ENCODE assay signal across 15 cellular contexts in the genomic region with DNA sequence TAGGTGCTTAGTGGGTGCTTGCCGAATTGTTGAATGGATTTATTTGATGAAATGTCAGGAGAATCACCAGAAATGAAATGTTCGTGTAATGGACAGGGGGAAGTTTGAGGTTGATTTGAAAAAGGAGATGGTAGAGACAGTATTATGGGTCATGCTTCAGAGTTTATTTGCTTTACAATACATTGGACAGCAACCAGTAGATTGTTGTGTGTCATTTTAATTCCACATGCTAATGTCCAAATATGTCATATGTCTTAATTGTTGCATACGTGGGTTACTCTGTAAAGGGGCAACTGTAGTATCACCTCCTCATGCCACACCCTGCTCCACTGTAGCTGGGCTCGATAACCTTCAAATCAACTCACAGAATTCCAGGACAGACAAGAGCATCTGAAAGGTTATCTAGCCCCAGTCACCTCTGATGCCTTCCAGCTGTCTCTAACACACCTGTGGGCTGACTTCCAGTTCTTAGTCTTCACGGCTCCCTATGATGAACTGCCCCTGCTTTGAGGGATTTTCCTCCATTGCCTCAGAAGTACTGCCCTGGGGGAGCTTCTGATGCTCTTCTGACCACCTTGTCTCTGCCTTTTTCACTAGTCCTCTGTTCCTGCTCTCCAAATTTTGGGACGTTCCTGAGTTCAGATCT. TPM values are rescaled to one million over a fixed set of nuclear protein-coding genes. Genes with fewer than 3 reads are reported as not detected.
A peak's percentile ranks its signal among the peaks of the same experiment; 100 is the strongest.
DNase-seq lines count a peak whose midpoint lies in the region; TF ChIP-seq lines count a peak whose summit lies in the region.
"Had no signal": no experiment of that assay in that cellular context is flagged by ENCODE, and none has a peak within 500 bp of the region (broad histone marks: within the 10 kb centered on the region; RNA-seq: fewer than 3 reads in every experiment).

No MANE protein-coding gene starts in this region.

- H3K27ac ChIP-seq in tibial artery, result no peak overlapping the region
- H3K27ac ChIP-seq: adrenal gland had no signal

- H3K27me3 ChIP-seq in tibial artery, result no peaks in the 10 kb centered on the region
- H3K27me3 ChIP-seq: adrenal gland, MG63 had no signal

- H3K27me3 Mint-ChIP-seq in activated CD4-positive, alpha-beta memory T cell treated with anti-CD3 and anti-CD28 coated beads, Interleukin-2, amount 10 ng/mL, durations not matched to agents 7 days and 5 days, result no peaks in the 10 kb centered on the region
- H3K27me3 Mint-ChIP-seq in chondrocyte (ENCODE audit: low read depth), result no peaks in the 10 kb centered on the region

- H3K27ac Mint-ChIP-seq in activated CD4-positive, alpha-beta memory T cell treated with anti-CD3 and anti-CD28 coated beads, Interleukin-2, amount 10 ng/mL, durations not matched to agents 7 days and 5 days, result peak overlapping the region; percentile 95
- H3K27ac Mint-ChIP-seq in chondrocyte (ENCODE audit: unreplicated experiment), result no peak overlapping the region
- H3K27ac Mint-ChIP-seq: nephron had no signal

- H3K36me3 Mint-ChIP-seq in activated CD4-positive, alpha-beta memory T cell treated with anti-CD3 and anti-CD28 coated beads, Interleukin-2, amount 10 ng/mL, durations not matched to agents 7 days and 5 days (ENCODE audit: low read depth), result peaks cover 24% of the 10 kb centered on the region
- peaks cover 3% of the 10 kb centered on the region for H3K36me3 Mint-ChIP-seq in chondrocyte (ENCODE audit: low read depth)

- POLR2A ChIA-PET in activated CD4-positive, alpha-beta memory T cell treated with anti-CD3 and anti-CD28 coated beads, Interleukin-2, amount 10 ng/mL, durations not matched to agents 7 days and 5 days (lab: Charles Lee), result interaction anchor here (0.7 to 2.7 kb wide), 7 partner anchors 17 to 160 kb away, joined by 3 to 31 read pairs (median 12); partner anchors contain the start of genes CD274 and PLGRKT

- no peaks in the 10 kb centered on the region for H3K9me3 ChIP-seq in tibial artery
- H3K9me3 ChIP-seq: adrenal gland, Caco-2, MG63 had no signal

- no peak for TF ChIP-seq CTCF in AG09309 (IDR thresholded peaks at IDR 0.05; ENCODE audit: control insufficient read depth, insufficient read depth, low read depth, low read length, missing control alignments)
- TF ChIP-seq CTCF in GM12874 (IDR thresholded peaks at IDR 0.05; ENCODE audit: insufficient read depth, low read depth, low read length), result peak; percentile 4; the same call in 1 of the 2 replicates
- TF ChIP-seq CTCF in foreskin fibroblast (IDR thresholded peaks at IDR 0.05; ENCODE audit: low read depth, low read length), result no peak
- no peak for TF ChIP-seq CTCF in chondrocyte (IDR thresholded peaks at IDR 0.05)
- no peak for TF ChIP-seq CTCF in tibial artery (IDR thresholded peaks at IDR 0.05)

- peaks cover 63% of the 10 kb centered on the region for H3K4me1 Mint-ChIP-seq in activated CD4-positive, alpha-beta memory T cell treated with anti-CD3 and anti-CD28 coated beads, Interleukin-2, amount 10 ng/mL, durations not matched to agents 7 days and 5 days
- H3K4me1 Mint-ChIP-seq in chondrocyte (ENCODE audit: low read depth), result peaks cover 31% of the 10 kb centered on the region
- H3K4me1 Mint-ChIP-seq: nephron had no signal

- intact Hi-C loops in tibial artery (cut with DNase I; ENCODE audit: low total_unique reads), result no loop called here

- H3K4me3 ChIP-seq in AG09309 (ENCODE audit: control insufficient read depth, low read depth, low read length) (peak overlapping the region; percentile 37), foreskin fibroblast (ENCODE audit: low read depth in 1 of 2, low read length in 2 of 2) (peak overlapping the region; percentile 48 to 59), tibial artery (no peak overlapping the region)

- DNase-seq in AG09309 (ENCODE audit: low read depth), result no peak
- DNase-seq in activated CD4-positive, alpha-beta memory T cell treated with anti-CD3 and anti-CD28 coated beads, Interleukin-2, amount 10 ng/mL, durations not matched to agents 7 days and 5 days, result no peak
- DNase-seq in foreskin fibroblast, result peak in 1 of 2 donors; percentile 23
- DNase-seq in NCI-H524 (lab: John Stamatoyannopoulos, UW), result no peak
- DNase-seq in chondrocyte (ENCODE audit: low spot score), result no peak
- DNase-seq in tibial artery, result no peak
- DNase-seq in HUDEP-2 (lab: John Stamatoyannopoulos, UW; ENCODE audit: unreplicated experiment in 76 of 76), result no peak
- DNase-seq: activated CD4-positive, alpha-beta T cell treated with anti-CD3 and anti-CD28 coated beads, Interleukin-2, amount 50 U/mL, for 4 hours; adrenal gland; Caco-2; MG63; NCI-H345 had no signal

- no peaks in the 10 kb centered on the region for H3K36me3 ChIP-seq in tibial artery
- H3K36me3 ChIP-seq: adrenal gland, MG63 had no signal

- H3K4me1 ChIP-seq in tibial artery, result peaks cover 0 to 30% (median 12%) of the 10 kb centered on the region in 4 donors
- H3K4me1 ChIP-seq: Caco-2 had no signal

- no peaks in the 10 kb centered on the region for H3K9me3 Mint-ChIP-seq in activated CD4-positive, alpha-beta memory T cell treated with anti-CD3 and anti-CD28 coated beads, Interleukin-2, amount 10 ng/mL, durations not matched to agents 7 days and 5 days
- H3K9me3 Mint-ChIP-seq in chondrocyte (ENCODE audit: low read depth), result peaks cover 9% of the 10 kb centered on the region
- H3K9me3 Mint-ChIP-seq: nephron had no signal

- H3K4me3 Mint-ChIP-seq in activated CD4-positive, alpha-beta memory T cell treated with anti-CD3 and anti-CD28 coated beads, Interleukin-2, amount 10 ng/mL, durations not matched to agents 7 days and 5 days, result peak overlapping the region; percentile 80
- H3K4me3 Mint-ChIP-seq in chondrocyte (ENCODE audit: unreplicated experiment), result no peak overlapping the region
- H3K4me3 Mint-ChIP-seq: nephron had no signal

- CTCF ChIA-PET in activated CD4-positive, alpha-beta memory T cell treated with anti-CD3 and anti-CD28 coated beads, Interleukin-2, amount 10 ng/mL, durations not matched to agents 7 days and 5 days (lab: Charles Lee), result interaction anchor here (0.7 to 2.5 kb wide), 3 partner anchors 62 to 189 kb away, joined by 3 to 17 read pairs (median 5); partner anchors contain the start of gene CD274

RNA-seq across cellular contexts. Expression of gene PDCD1LG2, which starts 1.7 kb away (rescaled TPM):
- total RNA-seq in activated CD4-positive, alpha-beta memory T cell treated with anti-CD3 and anti-CD28 coated beads, Interleukin-2, amount 10 ng/mL, durations not matched to agents 7 days and 5 days, result 1 to 10 TPM; 4.1 to 4.8 TPM
- 0.73 to 1.3 TPM (median 1.1 TPM) in 3 replicates for total RNA-seq in chondrocyte
- total RNA-seq: Caco-2, SK-MEL-5 had no signal

Comparison
In these comparisons a context has a peak if more than half of its experiments do, and no peak if none do; other contexts are left out.
1. H3K4me3 ChIP-seq: peak in AG09309 (single experiment) and foreskin fibroblast (2 of 2); none in tibial artery (0 of 2).